Comparison of ENCODE assay signal across 18 cellular contexts in the genomic region with DNA sequence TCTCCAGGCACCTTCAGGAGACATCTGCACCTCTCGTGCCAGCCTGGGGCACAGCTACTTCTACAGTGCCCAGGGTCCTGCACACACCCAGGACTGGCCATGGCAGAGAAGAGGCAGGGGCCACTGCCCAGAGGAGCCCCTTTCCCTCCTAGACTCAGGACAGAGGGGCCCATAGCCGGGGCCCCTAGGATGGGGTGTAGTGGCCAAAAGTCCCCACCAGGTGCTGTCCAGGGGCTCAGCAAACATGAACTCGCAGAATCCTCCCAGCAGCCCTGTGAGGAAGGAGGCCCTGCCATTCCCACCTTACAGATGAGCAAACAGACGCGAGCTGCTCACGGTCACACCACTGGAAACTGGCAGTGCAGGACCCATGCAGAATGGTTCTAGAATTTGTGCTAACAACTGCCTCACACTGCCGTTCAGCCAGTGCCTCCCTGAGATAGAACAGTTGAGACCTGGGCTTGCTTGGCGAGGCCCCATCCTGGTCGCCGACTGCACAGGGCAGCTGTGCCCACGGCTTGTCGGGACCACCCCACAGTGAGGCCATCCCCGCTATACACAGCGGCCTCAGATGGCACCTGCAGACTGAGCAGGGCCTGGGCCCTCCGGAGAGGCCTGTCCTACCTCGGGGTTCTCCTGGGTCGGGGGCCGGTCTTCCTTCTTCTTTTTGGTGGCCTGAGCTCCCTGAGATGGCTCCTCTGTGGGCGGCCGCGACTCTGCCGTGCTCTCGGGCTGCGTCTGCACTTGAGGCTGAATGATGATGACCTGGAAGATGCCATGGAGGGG.
"Had no signal": no experiment of that assay in that cellular context is flagged by ENCODE, and none has a peak within 500 bp of the region (broad histone marks: within the 10 kb centered on the region; RNA-seq: fewer than 3 reads in every experiment).

No MANE protein-coding gene starts in this region.

- DNase-seq: activated CD4-positive, alpha-beta T cell treated with anti-CD3 and anti-CD28 coated beads, Interleukin-2, amount 50 U/mL, for 4 hours; activated CD8-positive, alpha-beta memory T cell treated with anti-CD3 and anti-CD28 coated beads, Interleukin-2, amount 10 ng/mL, durations not matched to agents 7 days and 5 days; activated gamma-delta T cell treated with Interleukin-2 at 50 U/mL for 16 hours; activated naive CD8-positive, alpha-beta T cell treated with anti-CD3 and anti-CD28 coated beads for 36 hours; activated T-cell treated with anti-CD3 and anti-CD28 coated beads, Interleukin-2, amount 50 U/mL, for 48 hours; effector memory CD4-positive, alpha-beta T cell; hippocampal formation; mammary epithelial cell; nucleus accumbens; stimulated activated CD4-positive, alpha-beta T cell treated with anti-CD3 and anti-CD28 coated beads, Interleukin-4, amount 100 ng/mL, for 24 hours; T-helper 17 cell; testis had no signal

- H3K9me3 ChIP-seq: psoas muscle, testis, vagina had no signal

- FAIRE-seq: astrocyte had no signal

- H3K4me3 Mint-ChIP-seq: activated CD8-positive, alpha-beta memory T cell treated with anti-CD3 and anti-CD28 coated beads, Interleukin-2, amount 10 ng/mL, durations not matched to agents 7 days and 5 days; activated naive CD8-positive, alpha-beta T cell treated with anti-CD3 and anti-CD28 coated beads for 36 hours; naive thymus-derived CD8-positive, alpha-beta T cell; stimulated activated naive CD8-positive, alpha-beta T cell treated with anti-CD3 and anti-CD28 coated beads, Interleukin-15, Interleukin-2, amounts not matched to agents 100 ng/mL and 50 ng/mL, for 24 hours; T-helper 17 cell had no signal

- H3K36me3 ChIP-seq: vagina had no signal

- H3K4me1 ChIP-seq: psoas muscle, testis, vagina had no signal

- H3K4me1 Mint-ChIP-seq: activated CD8-positive, alpha-beta memory T cell treated with anti-CD3 and anti-CD28 coated beads, Interleukin-2, amount 10 ng/mL, durations not matched to agents 7 days and 5 days; activated naive CD8-positive, alpha-beta T cell treated with anti-CD3 and anti-CD28 coated beads for 36 hours; naive thymus-derived CD8-positive, alpha-beta T cell; T-helper 17 cell had no signal

- H3K4me3 ChIP-seq: mucosa of descending colon, psoas muscle, testis, vagina had no signal

- H3K27ac ChIP-seq: psoas muscle, testis, vagina had no signal

- H3K36me3 Mint-ChIP-seq: activated CD8-positive, alpha-beta memory T cell treated with anti-CD3 and anti-CD28 coated beads, Interleukin-2, amount 10 ng/mL, durations not matched to agents 7 days and 5 days had no signal

- H3K27me3 Mint-ChIP-seq: activated CD8-positive, alpha-beta memory T cell treated with anti-CD3 and anti-CD28 coated beads, Interleukin-2, amount 10 ng/mL, durations not matched to agents 7 days and 5 days; stimulated activated naive CD8-positive, alpha-beta T cell treated with anti-CD3 and anti-CD28 coated beads, Interleukin-15, Interleukin-2, amounts not matched to agents 100 ng/mL and 50 ng/mL, for 24 hours had no signal

- H3K27ac Mint-ChIP-seq: activated CD8-positive, alpha-beta memory T cell treated with anti-CD3 and anti-CD28 coated beads, Interleukin-2, amount 10 ng/mL, durations not matched to agents 7 days and 5 days; activated naive CD8-positive, alpha-beta T cell treated with anti-CD3 and anti-CD28 coated beads for 36 hours; stimulated activated naive CD8-positive, alpha-beta T cell treated with anti-CD3 and anti-CD28 coated beads, Interleukin-15, Interleukin-2, amounts not matched to agents 100 ng/mL and 50 ng/mL, for 24 hours; T-helper 17 cell had no signal
